ENCODE assay signal across 9 cellular contexts in genomic region chr20:61253264-61253639, GRCh38. TPM values are rescaled to one million over a fixed set of nuclear protein-coding genes. Genes with fewer than 3 reads are reported as not detected.
A peak's percentile ranks its signal among the peaks of the same experiment; 100 is the strongest.
DNase-seq lines count a peak whose midpoint lies in the region; ATAC-seq and TF ChIP-seq lines count a peak whose summit lies in the region.
"Had no signal": no experiment of that assay in that cellular context is flagged by ENCODE, and none has a peak within 500 bp of the region (broad histone marks: within the 10 kb centered on the region; RNA-seq: fewer than 3 reads in every experiment).

No MANE protein-coding gene starts in this region.

- TF ChIP-seq CTCF in AG09319 (IDR thresholded peaks at IDR 0.05; ENCODE audit: low read depth, low read length) (peak; percentile 32), epithelial cell of esophagus (IDR thresholded peaks at IDR 0.05; ENCODE audit: insufficient read depth, low read depth, low read length, missing control alignments) (peak; percentile 26)

- no peaks in the 10 kb centered on the region for H3K4me1 Mint-ChIP-seq in activated CD8-positive, alpha-beta memory T cell treated with anti-CD3 and anti-CD28 coated beads, Interleukin-2, amount 10 ng/mL, durations not matched to agents 7 days and 5 days

- no peak overlapping the region for H3K4me3 Mint-ChIP-seq in activated CD8-positive, alpha-beta memory T cell treated with anti-CD3 and anti-CD28 coated beads, Interleukin-2, amount 10 ng/mL, durations not matched to agents 7 days and 5 days
- H3K4me3 Mint-ChIP-seq: stimulated activated effector memory CD8-positive, alpha-beta T cell treated with anti-CD3 and anti-CD28 coated beads, Interleukin-12 subunit alpha, Interleukin-12 subunit beta, amount 100 ng/mL, for 72 hours had no signal

- DNase-seq in AG09319 (ENCODE audit: extremely low read depth, low read depth) (no peak), epithelial cell of esophagus (ENCODE audit: low read depth) (peak; percentile 38), myocyte (ENCODE audit: low read depth) (peak; percentile 53), globus pallidus (ENCODE audit: low spot score) (no peak), NCI-H1048 (lab: John Stamatoyannopoulos, UW) (no peak)
- DNase-seq in Jurkat, Clone E6-1 (ENCODE audit: low read depth, low spot score): peak; percentile 40
- no peak for DNase-seq in activated CD8-positive, alpha-beta memory T cell treated with anti-CD3 and anti-CD28 coated beads, Interleukin-2, amount 10 ng/mL, durations not matched to agents 7 days and 5 days
- no peak for DNase-seq in activated naive CD4-positive, alpha-beta T cell (lab: John Stamatoyannopoulos, UW)

- H3K36me3 Mint-ChIP-seq in activated CD8-positive, alpha-beta memory T cell treated with anti-CD3 and anti-CD28 coated beads, Interleukin-2, amount 10 ng/mL, durations not matched to agents 7 days and 5 days: no peaks in the 10 kb centered on the region
- H3K36me3 Mint-ChIP-seq: stimulated activated effector memory CD8-positive, alpha-beta T cell treated with anti-CD3 and anti-CD28 coated beads, Interleukin-12 subunit alpha, Interleukin-12 subunit beta, amount 100 ng/mL, for 72 hours had no signal

- H3K9me3 Mint-ChIP-seq in activated CD8-positive, alpha-beta memory T cell treated with anti-CD3 and anti-CD28 coated beads, Interleukin-2, amount 10 ng/mL, durations not matched to agents 7 days and 5 days (ENCODE audit: low read depth): no peaks in the 10 kb centered on the region
- H3K9me3 Mint-ChIP-seq: stimulated activated effector memory CD8-positive, alpha-beta T cell treated with anti-CD3 and anti-CD28 coated beads, Interleukin-12 subunit alpha, Interleukin-12 subunit beta, amount 100 ng/mL, for 72 hours had no signal

- ATAC-seq in activated CD8-positive, alpha-beta memory T cell treated with anti-CD3 and anti-CD28 coated beads, Interleukin-2, amount 10 ng/mL, durations not matched to agents 7 days and 5 days: no peak
- ATAC-seq: stimulated activated effector memory CD8-positive, alpha-beta T cell treated with anti-CD3 and anti-CD28 coated beads, Interleukin-12 subunit alpha, Interleukin-12 subunit beta, amount 100 ng/mL, for 72 hours had no signal

- H3K27me3 Mint-ChIP-seq in activated CD8-positive, alpha-beta memory T cell treated with anti-CD3 and anti-CD28 coated beads, Interleukin-2, amount 10 ng/mL, durations not matched to agents 7 days and 5 days: peaks cover 48% of the 10 kb centered on the region

- H3K4me3 ChIP-seq in Jurkat, Clone E6-1 (ENCODE audit: low read length): peak overlapping the region; percentile 61
- H3K4me3 ChIP-seq in epithelial cell of esophagus (ENCODE audit: low read length): peak overlapping the region; percentile 42

- no peak overlapping the region for H3K27ac Mint-ChIP-seq in activated CD8-positive, alpha-beta memory T cell treated with anti-CD3 and anti-CD28 coated beads, Interleukin-2, amount 10 ng/mL, durations not matched to agents 7 days and 5 days
- H3K27ac Mint-ChIP-seq: stimulated activated effector memory CD8-positive, alpha-beta T cell treated with anti-CD3 and anti-CD28 coated beads, Interleukin-12 subunit alpha, Interleukin-12 subunit beta, amount 100 ng/mL, for 72 hours had no signal

- CTCF ChIA-PET in activated CD8-positive, alpha-beta memory T cell treated with anti-CD3 and anti-CD28 coated beads, Interleukin-2, amount 10 ng/mL, durations not matched to agents 7 days and 5 days (lab: Charles Lee): interaction anchor here (1.3 kb wide), 1 partner anchor 10 kb away, joined by 4 read pairs; no protein-coding TSS in a partner anchor

RNA-seq across cellular contexts. Expression of gene CDH4, which starts 1.2 kb away (rescaled TPM):
- 3.8 TPM for polyA plus RNA-seq in Jurkat, Clone E6-1 (2012; ENCODE audit: insufficient read depth, insufficient read length)
- total RNA-seq in myocyte: 0.31 and 0.45 TPM in 2 replicates
- polyA plus RNA-seq in myocyte (2012): 0.48 TPM
- total RNA-seq in activated CD8-positive, alpha-beta memory T cell treated with anti-CD3 and anti-CD28 coated beads, Interleukin-2, amount 10 ng/mL, durations not matched to agents 7 days and 5 days: under 1 TPM in 1 of 2 experiments, not detected in 1; 0.02 TPM

Comparison
In these comparisons a context has a peak if more than half of its experiments do, and no peak if none do; other contexts are left out.
1. DNase-seq: peak in Jurkat, Clone E6-1 (single experiment), epithelial cell of esophagus (single experiment) and myocyte (single experiment); none in AG09319 (single experiment), globus pallidus (single experiment), NCI-H1048 (single experiment), activated CD8-positive, alpha-beta memory T cell treated with anti-CD3 and anti-CD28 coated beads, Interleukin-2, amount 10 ng/mL, durations not matched to agents 7 days and 5 days (single experiment) and activated naive CD4-positive, alpha-beta T cell (0 of 4).